In genomic region chr1:167194182-167194581, GRCh38 we compare ENCODE assay signal across 8 cellular contexts.
"Had no signal": no experiment of that assay in that cellular context is flagged by ENCODE, and none has a peak within 500 bp of the region (broad histone marks: within the 10 kb centered on the region; RNA-seq: fewer than 3 reads in every experiment).

No MANE protein-coding gene starts in this region.

- FAIRE-seq: G401.6, GM12878, GM12891, GM12892, GM18507, GM19239 had no signal

- DNase-seq: GDM1, GF-D8 had no signal

- H3K4me3 ChIP-seq: GM12878 had no signal

- ATAC-seq: GM12878 had no signal
